Comparison of ENCODE assay signal across 1 cellular context in genomic region chr4:104508224-104508623, GRCh38.
A peak's percentile ranks its signal among the peaks of the same experiment; 100 is the strongest.
TF ChIP-seq lines count a peak whose summit lies in the region.

No MANE protein-coding gene starts in this region.

TF ChIP-seq in liver, 16 proteins besides CTCF, POLR2A, EP300 and RAD21 (continued from another document):
- TF ChIP-seq, protein P1, sequence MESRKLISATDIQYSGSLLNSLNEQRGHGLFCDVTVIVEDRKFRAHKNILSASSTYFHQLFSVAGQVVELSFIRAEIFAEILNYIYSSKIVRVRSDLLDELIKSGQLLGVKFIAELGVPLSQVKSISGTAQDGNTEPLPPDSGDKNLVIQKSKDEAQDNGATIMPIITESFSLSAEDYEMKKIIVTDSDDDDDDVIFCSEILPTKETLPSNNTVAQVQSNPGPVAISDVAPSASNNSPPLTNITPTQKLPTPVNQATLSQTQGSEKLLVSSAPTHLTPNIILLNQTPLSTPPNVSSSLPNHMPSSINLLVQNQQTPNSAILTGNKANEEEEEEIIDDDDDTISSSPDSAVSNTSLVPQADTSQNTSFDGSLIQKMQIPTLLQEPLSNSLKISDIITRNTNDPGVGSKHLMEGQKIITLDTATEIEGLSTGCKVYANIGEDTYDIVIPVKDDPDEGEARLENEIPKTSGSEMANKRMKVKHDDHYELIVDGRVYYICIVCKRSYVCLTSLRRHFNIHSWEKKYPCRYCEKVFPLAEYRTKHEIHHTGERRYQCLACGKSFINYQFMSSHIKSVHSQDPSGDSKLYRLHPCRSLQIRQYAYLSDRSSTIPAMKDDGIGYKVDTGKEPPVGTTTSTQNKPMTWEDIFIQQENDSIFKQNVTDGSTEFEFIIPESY (IDR thresholded peaks at IDR 0.05): peak; percentile 20
- no peak for TF ChIP-seq EGR1 (IDR thresholded peaks at IDR 0.05; ENCODE audit: low read depth in 2 of 2)
- no peak for TF ChIP-seq TAF1 (conservative IDR thresholded peaks at IDR 0.05)
- TF ChIP-seq NR2F2 (IDR thresholded peaks at IDR 0.05): no peak
- no peak for TF ChIP-seq YY1 (IDR thresholded peaks at IDR 0.05)
- TF ChIP-seq FOXA2 (IDR thresholded peaks at IDR 0.05): peak; percentile 24
- peak; percentile 44 for TF ChIP-seq SP1 (IDR thresholded peaks at IDR 0.05)
- TF ChIP-seq HNF4A (conservative IDR thresholded peaks at IDR 0.05): peak; percentile 79 to 80
- no peak for TF ChIP-seq FOXA1 (IDR thresholded peaks at IDR 0.05)
- TF ChIP-seq, protein P2, sequence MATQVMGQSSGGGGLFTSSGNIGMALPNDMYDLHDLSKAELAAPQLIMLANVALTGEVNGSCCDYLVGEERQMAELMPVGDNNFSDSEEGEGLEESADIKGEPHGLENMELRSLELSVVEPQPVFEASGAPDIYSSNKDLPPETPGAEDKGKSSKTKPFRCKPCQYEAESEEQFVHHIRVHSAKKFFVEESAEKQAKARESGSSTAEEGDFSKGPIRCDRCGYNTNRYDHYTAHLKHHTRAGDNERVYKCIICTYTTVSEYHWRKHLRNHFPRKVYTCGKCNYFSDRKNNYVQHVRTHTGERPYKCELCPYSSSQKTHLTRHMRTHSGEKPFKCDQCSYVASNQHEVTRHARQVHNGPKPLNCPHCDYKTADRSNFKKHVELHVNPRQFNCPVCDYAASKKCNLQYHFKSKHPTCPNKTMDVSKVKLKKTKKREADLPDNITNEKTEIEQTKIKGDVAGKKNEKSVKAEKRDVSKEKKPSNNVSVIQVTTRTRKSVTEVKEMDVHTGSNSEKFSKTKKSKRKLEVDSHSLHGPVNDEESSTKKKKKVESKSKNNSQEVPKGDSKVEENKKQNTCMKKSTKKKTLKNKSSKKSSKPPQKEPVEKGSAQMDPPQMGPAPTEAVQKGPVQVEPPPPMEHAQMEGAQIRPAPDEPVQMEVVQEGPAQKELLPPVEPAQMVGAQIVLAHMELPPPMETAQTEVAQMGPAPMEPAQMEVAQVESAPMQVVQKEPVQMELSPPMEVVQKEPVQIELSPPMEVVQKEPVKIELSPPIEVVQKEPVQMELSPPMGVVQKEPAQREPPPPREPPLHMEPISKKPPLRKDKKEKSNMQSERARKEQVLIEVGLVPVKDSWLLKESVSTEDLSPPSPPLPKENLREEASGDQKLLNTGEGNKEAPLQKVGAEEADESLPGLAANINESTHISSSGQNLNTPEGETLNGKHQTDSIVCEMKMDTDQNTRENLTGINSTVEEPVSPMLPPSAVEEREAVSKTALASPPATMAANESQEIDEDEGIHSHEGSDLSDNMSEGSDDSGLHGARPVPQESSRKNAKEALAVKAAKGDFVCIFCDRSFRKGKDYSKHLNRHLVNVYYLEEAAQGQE (IDR thresholded peaks at IDR 0.05): no peak
